In the genomic region with DNA sequence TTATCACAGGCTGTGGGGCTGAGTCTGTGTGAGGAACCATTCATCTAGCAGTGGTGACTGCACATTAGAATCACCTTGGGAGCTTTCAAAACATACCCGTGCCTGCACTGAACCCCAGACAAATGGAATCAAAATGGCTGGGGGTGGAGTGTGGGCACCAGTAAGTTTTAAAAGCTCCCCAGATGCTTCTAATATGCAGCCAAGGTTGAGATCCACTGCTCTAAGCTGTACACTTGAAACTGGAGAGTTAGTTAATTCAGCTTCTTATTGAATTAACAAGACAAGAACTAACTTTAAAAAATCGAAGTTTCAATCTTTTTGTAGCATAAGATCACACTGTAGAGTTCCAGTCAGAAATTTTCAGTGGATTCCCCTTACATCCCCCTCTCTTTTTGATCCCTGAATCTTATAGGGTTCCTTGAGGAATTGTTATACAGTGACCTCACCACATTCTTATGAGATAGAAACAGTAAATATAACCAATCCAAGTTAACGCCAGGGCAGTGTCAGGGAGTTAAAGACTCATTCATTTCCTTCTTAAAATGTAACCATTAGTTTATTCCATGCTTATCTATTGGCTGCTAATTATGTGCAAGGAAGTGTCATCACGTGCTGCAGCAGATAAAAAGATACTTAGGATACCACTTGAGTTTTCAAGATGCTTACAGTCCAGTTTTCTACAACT, we compare ENCODE assay signal across 19 cellular contexts. TPM values are rescaled to one million over a fixed set of nuclear protein-coding genes. Genes with fewer than 3 reads are reported as not detected.
DNase-seq lines count a peak whose midpoint lies in the region; ATAC-seq and TF ChIP-seq lines count a peak whose summit lies in the region.
"Had no signal": no experiment of that assay in that cellular context is flagged by ENCODE, and none has a peak within 500 bp of the region (broad histone marks: within the 10 kb centered on the region; RNA-seq: fewer than 3 reads in every experiment).

No MANE protein-coding gene starts in this region.

- intact Hi-C loops in heart right ventricle (cut with DNase I) = no loop called here

- H3K4me3 Mint-ChIP-seq in activated T-cell treated with anti-CD3 and anti-CD28 coated beads, Interleukin-2, amount 50 U/mL, for 72 hours = no peak overlapping the region
- H3K4me3 Mint-ChIP-seq: activated CD8-positive, alpha-beta T cell treated with anti-CD3 and anti-CD28 coated beads, Interleukin-2, amount 10 ng/mL, durations not matched to agents 7 days and 5 days; dendritic cell treated with granulocyte-macrophage colony-stimulating factor and Interleukin-4, amounts not matched to agents 40 ng/mL and 50 ng/mL, for 4 days had no signal

- H3K27me3 Mint-ChIP-seq in activated T-cell treated with anti-CD3 and anti-CD28 coated beads, Interleukin-2, amount 50 U/mL, for 72 hours (ENCODE audit: low read depth) = no peaks in the 10 kb centered on the region
- H3K27me3 Mint-ChIP-seq: dendritic cell treated with granulocyte-macrophage colony-stimulating factor and Interleukin-4, amounts not matched to agents 40 ng/mL and 50 ng/mL, for 4 days had no signal

- no peaks in the 10 kb centered on the region for H3K36me3 ChIP-seq in cardiac muscle cell
- peaks cover 0 to 43% (median 4%) of the 10 kb centered on the region in 9 donors for H3K36me3 ChIP-seq in heart right ventricle
- H3K36me3 ChIP-seq: HAP-1, prostate gland had no signal

- peaks cover 15 to 34% of the 10 kb centered on the region in 2 donors for H3K36me3 Mint-ChIP-seq in activated T-cell treated with anti-CD3 and anti-CD28 coated beads, Interleukin-2, amount 50 U/mL, for 72 hours (ENCODE audit: insufficient read depth in 2 of 2)

- DNase-seq in cardiac muscle cell (ENCODE audit: low read depth in 1 of 2, low spot score in 1 of 2) (peak in 1 of 2 donors; percentile 18), heart right ventricle (no peak), choroid plexus epithelial cell (ENCODE audit: low read depth) (peak; percentile 44), kidney tubule cell (ENCODE audit: low spot score) (peak; percentile 47), 8988T (no peak)
- DNase-seq in activated T-cell treated with anti-CD3 and anti-CD28 coated beads, Interleukin-2, amount 50 U/mL, for 72 hours = no peak
- DNase-seq in stimulated activated CD8-positive, alpha-beta memory T cell treated with anti-CD3 and anti-CD28 coated beads, Interleukin-4, amount 100 ng/mL, for 48 hours = no peak
- DNase-seq: activated CD8-positive, alpha-beta T cell treated with anti-CD3 and anti-CD28 coated beads, Interleukin-2, amount 10 ng/mL, durations not matched to agents 7 days and 5 days; GDM1; left lung; MV-4-11; NCI-H2081 treated with DMSO at 0.1 percent for 48 hours had no signal

- H3K9me3 ChIP-seq in cardiac muscle cell (ENCODE audit: low read depth) (no peaks in the 10 kb centered on the region), heart right ventricle (peaks cover 0 to 21% (median 13%) of the 10 kb centered on the region in 11 donors)
- H3K9me3 ChIP-seq: A549, HAP-1, prostate gland had no signal

- H3K4me3 ChIP-seq in cardiac muscle cell = no peak overlapping the region
- H3K4me3 ChIP-seq in heart right ventricle = no peak overlapping the region
- H3K4me3 ChIP-seq in choroid plexus epithelial cell (ENCODE audit: low read depth, low read length) = no peak overlapping the region
- H3K4me3 ChIP-seq: A549, HAP-1, left lung, prostate gland had no signal

- H3K27me3 ChIP-seq in cardiac muscle cell (no peaks in the 10 kb centered on the region), heart right ventricle (no peaks in the 10 kb centered on the region)
- H3K27me3 ChIP-seq: left lung had no signal

- H3K4me1 ChIP-seq in cardiac muscle cell (ENCODE audit: low read depth) = no peaks in the 10 kb centered on the region
- peaks cover 0 to 11% (median 0%) of the 10 kb centered on the region in 9 donors for H3K4me1 ChIP-seq in heart right ventricle
- H3K4me1 ChIP-seq: A549, HAP-1, left lung, prostate gland had no signal

- 43 to 52% methylated on average over 4 of the region's 4 CpGs for WGBS in heart right ventricle, 2 donors

- H3K27ac Mint-ChIP-seq in activated T-cell treated with anti-CD3 and anti-CD28 coated beads, Interleukin-2, amount 50 U/mL, for 72 hours = no peak overlapping the region
- H3K27ac Mint-ChIP-seq: activated CD8-positive, alpha-beta T cell treated with anti-CD3 and anti-CD28 coated beads, Interleukin-2, amount 10 ng/mL, durations not matched to agents 7 days and 5 days; activated T-helper 2 cell treated with anti-CD3 and anti-CD28 coated beads, Interferon-gamma antibody, Interleukin-2, Interleukin-4, amounts not matched to agents 10 μg/mL and 5 μg/mL and 100 μg/mL, durations not matched to agents 14 hours and 24 hours and 36 hours; dendritic cell treated with granulocyte-macrophage colony-stimulating factor and Interleukin-4, amounts not matched to agents 40 ng/mL and 50 ng/mL, for 4 days had no signal

- ATAC-seq in heart right ventricle = no peak
- no peak for ATAC-seq in activated T-cell treated with anti-CD3 and anti-CD28 coated beads, Interleukin-2, amount 50 U/mL, for 72 hours (replicated peaks in 1 of 2)
- ATAC-seq in HG02938 (IDR thresholded peaks at IDR 0.05; ENCODE audit: unreplicated experiment) = no peak
- ATAC-seq: A549; activated CD8-positive, alpha-beta T cell treated with anti-CD3 and anti-CD28 coated beads, Interleukin-2, amount 10 ng/mL, durations not matched to agents 7 days and 5 days; left lung; Panc1 had no signal

- no peak for TF ChIP-seq CTCF in cardiac muscle cell (IDR thresholded peaks at IDR 0.05; ENCODE audit: low read depth, low read length)
- no peak for TF ChIP-seq CTCF in heart right ventricle (IDR thresholded peaks at IDR 0.05)
- TF ChIP-seq CTCF in choroid plexus epithelial cell (conservative IDR thresholded peaks at IDR 0.05; ENCODE audit: low read depth, low read length) = no peak

- H3K27ac ChIP-seq in cardiac muscle cell = peak overlapping the region; percentile 19
- H3K27ac ChIP-seq in heart right ventricle = peak overlapping the region in 1 of 10 donors; percentile 14
- H3K27ac ChIP-seq: A549, left lung, prostate gland had no signal

- peaks cover 10 to 12% of the 10 kb centered on the region in 2 donors for H3K9me3 Mint-ChIP-seq in activated T-cell treated with anti-CD3 and anti-CD28 coated beads, Interleukin-2, amount 50 U/mL, for 72 hours

- H3K4me1 Mint-ChIP-seq in activated T-cell treated with anti-CD3 and anti-CD28 coated beads, Interleukin-2, amount 50 U/mL, for 72 hours (ENCODE audit: low read depth) = no peaks in the 10 kb centered on the region

RNA-seq across cellular contexts. Expression of a gene that starts 29.9 kb away (rescaled TPM):
- total RNA-seq in cardiac muscle cell = 6.3 and 14.7 TPM in 2 replicates
- 6.9 and 17.7 TPM in 2 replicates for polyA plus RNA-seq in cardiac muscle cell
- 10 to 100 TPM in 1 of 10 donors, 1 to 10 TPM in 9; 5.0 to 10.6 (median 6.8) TPM for total RNA-seq in heart right ventricle
- polyA plus RNA-seq in heart right ventricle = 1 to 10 TPM; 6.6 to 8.1 TPM
- 10 to 100 TPM; 23.8 to 33.0 TPM for total RNA-seq in activated T-cell treated with anti-CD3 and anti-CD28 coated beads, Interleukin-2, amount 50 U/mL, for 72 hours

Comparison
In these comparisons a context has a peak if more than half of its experiments do, and no peak if none do; other contexts are left out.
1. DNase-seq: peak in choroid plexus epithelial cell (single experiment) and kidney tubule cell (single experiment); none in heart right ventricle (0 of 2), activated T-cell treated with anti-CD3 and anti-CD28 coated beads, Interleukin-2, amount 50 U/mL, for 72 hours (0 of 2), 8988T (single experiment) and stimulated activated CD8-positive, alpha-beta memory T cell treated with anti-CD3 and anti-CD28 coated beads, Interleukin-4, amount 100 ng/mL, for 48 hours (single experiment).